8 cellular contexts compared by ENCODE assay signal in genomic region chr4:134470544-134470943, GRCh38.
DNase-seq lines count a peak whose midpoint lies in the region; ATAC-seq and TF ChIP-seq lines count a peak whose summit lies in the region.

No MANE protein-coding gene starts in this region.

- TF ChIP-seq CTCF in endothelial cell (IDR thresholded peaks at IDR 0.05; ENCODE audit: unreplicated experiment), result no peak
- TF ChIP-seq CTCF in progenitor cell of endocrine pancreas (IDR thresholded peaks at IDR 0.05; ENCODE audit: unreplicated experiment), result peak; percentile 50

- H3K27ac Mint-ChIP-seq in endothelial cell (ENCODE audit: unreplicated experiment) (peak overlapping the region; percentile 49), progenitor cell of endocrine pancreas (no peak overlapping the region)

- no peak overlapping the region for H3K4me3 Mint-ChIP-seq in endothelial cell (ENCODE audit: unreplicated experiment)
- H3K4me3 Mint-ChIP-seq in progenitor cell of endocrine pancreas (ENCODE audit: low read depth), result no peak overlapping the region

- H3K4me1 Mint-ChIP-seq in endothelial cell (ENCODE audit: unreplicated experiment) (peaks cover 6% of the 10 kb centered on the region), progenitor cell of endocrine pancreas (ENCODE audit: low read depth) (peaks cover 1% of the 10 kb centered on the region)

- DNase-seq in NCI-H1417 (lab: John Stamatoyannopoulos, UW) (peak in 2 of 3 experiments; percentile 22 to 72), NCI-H1417 treated with DMSO at 0.1 percent for 48 hours (lab: John Stamatoyannopoulos, UW) (no peak), NCI-H82 (lab: John Stamatoyannopoulos, UW) (peak; percentile 48), endothelial cell (ENCODE audit: low spot score) (peak; percentile 36), progenitor cell of endocrine pancreas (ENCODE audit: low spot score, unreplicated experiment) (no peak), cerebellum (ENCODE audit: low spot score) (no peak)

- H3K27me3 Mint-ChIP-seq in endothelial cell (ENCODE audit: unreplicated experiment), result no peaks in the 10 kb centered on the region
- H3K27me3 Mint-ChIP-seq in progenitor cell of endocrine pancreas, result no peaks in the 10 kb centered on the region

- no peaks in the 10 kb centered on the region for H3K36me3 Mint-ChIP-seq in endothelial cell (ENCODE audit: low read depth, unreplicated experiment)
- H3K36me3 Mint-ChIP-seq in progenitor cell of endocrine pancreas (ENCODE audit: insufficient read depth), result no peaks in the 10 kb centered on the region

- ATAC-seq in HG03457 (IDR thresholded peaks at IDR 0.05; ENCODE audit: unreplicated experiment), result no peak
- ATAC-seq in HG03025 (IDR thresholded peaks at IDR 0.05; ENCODE audit: low FRiP score, unreplicated experiment), result no peak

- H3K9me3 Mint-ChIP-seq in endothelial cell (ENCODE audit: unreplicated experiment) (no peaks in the 10 kb centered on the region), progenitor cell of endocrine pancreas (ENCODE audit: low read depth) (peaks cover 4% of the 10 kb centered on the region)

Comparison
In these comparisons a context has a peak if more than half of its experiments do, and no peak if none do; other contexts are left out.
1. DNase-seq: peak in NCI-H1417 (2 of 3), NCI-H82 (single experiment) and endothelial cell (single experiment); none in NCI-H1417 treated with DMSO at 0.1 percent for 48 hours (single experiment), progenitor cell of endocrine pancreas (single experiment) and cerebellum (single experiment).